ENCODE assay signal across 21 cellular contexts in genomic region chr7:64868469-64868868, GRCh38.
"Had no signal": no experiment of that assay in that cellular context is flagged by ENCODE, and none has a peak within 500 bp of the region (broad histone marks: within the 10 kb centered on the region; RNA-seq: fewer than 3 reads in every experiment).

No MANE protein-coding gene starts in this region.

- H3K4me3 ChIP-seq: breast epithelium, sigmoid colon, thyroid gland, upper lobe of right lung had no signal

- H3K4me1 ChIP-seq: breast epithelium, sigmoid colon, thyroid gland, upper lobe of right lung had no signal

- H3K9me3 ChIP-seq: breast epithelium, sigmoid colon, thyroid gland, upper lobe of right lung had no signal

- H3K36me3 ChIP-seq: breast epithelium, neutrophil, sigmoid colon, thyroid gland, upper lobe of right lung had no signal

- H3K27ac ChIP-seq: breast epithelium, neutrophil, sigmoid colon, thyroid gland, upper lobe of right lung had no signal

- H3K27me3 ChIP-seq: breast epithelium, neutrophil, sigmoid colon, thyroid gland, upper lobe of right lung had no signal

- DNase-seq: activated CD4-positive, alpha-beta T cell treated with anti-CD3 and anti-CD28 coated beads, Interleukin-2, amount 50 U/mL, for 4 hours; activated CD8-positive, alpha-beta memory T cell treated with anti-CD3 and anti-CD28 coated beads, Interleukin-2, amount 50 U/mL, for 4 hours; activated naive CD4-positive, alpha-beta T cell; activated T-cell treated with anti-CD3 and anti-CD28 coated beads, Interleukin-2, amount 50 U/mL, for 1 hour; dermis blood vessel endothelial cell; effector CD4-positive, alpha-beta T cell; kidney; left colon; mesendoderm; retina; sigmoid colon; small intestine; stimulated activated CD4-positive, alpha-beta T cell treated with anti-CD3 and anti-CD28 coated beads, Interleukin-4, amount 100 ng/mL, for 24 hours; stimulated activated naive CD8-positive, alpha-beta T cell treated with anti-CD3 and anti-CD28 coated beads, Interleukin-15, amount 100 ng/mL, for 72 hours; T-helper 1 cell; thyroid gland; upper lobe of right lung had no signal

- ATAC-seq: activated naive CD4-positive, alpha-beta T cell treated with anti-CD3 and anti-CD28 coated beads, Interleukin-2, amount 50 U/mL, for 72 hours; left colon; stimulated activated memory B cell treated with anti-CD40 and anti-IgM and Interleukin-4, amounts not matched to agents 10 μg/mL and 1 μg/mL and 100 μg/mL, for 72 hours; stimulated activated naive CD8-positive, alpha-beta T cell treated with anti-CD3 and anti-CD28 coated beads, Interleukin-15, amount 100 ng/mL, for 72 hours; upper lobe of right lung had no signal
